Comparison of ENCODE assay signal across 16 cellular contexts in genomic region chr11:126442523-126442922, GRCh38.
DNase-seq lines count a peak whose midpoint lies in the region; ATAC-seq and TF ChIP-seq lines count a peak whose summit lies in the region.
"Had no signal": no experiment of that assay in that cellular context is flagged by ENCODE, and none has a peak within 500 bp of the region (broad histone marks: within the 10 kb centered on the region; RNA-seq: fewer than 3 reads in every experiment).

No MANE protein-coding gene starts in this region.

- H4K91ac ChIP-seq in neuronal stem cell (ENCODE audit: low read depth, low read length, poor library complexity), result no peak overlapping the region

- H4K20me1 ChIP-seq in MM.1S (ENCODE audit: insufficient read depth, low read length), result no peaks in the 10 kb centered on the region
- no peaks in the 10 kb centered on the region for H4K20me1 ChIP-seq in Karpas-422 (ENCODE audit: insufficient read depth, low read depth, low read length)

- no peak overlapping the region for H3K4me3 ChIP-seq in MM.1S (ENCODE audit: low read length)
- no peak overlapping the region for H3K4me3 ChIP-seq in neuronal stem cell (ENCODE audit: low read length in 2 of 2)
- H3K4me3 ChIP-seq in Karpas-422 (ENCODE audit: low read length), result no peak overlapping the region
- H3K4me3 ChIP-seq: GM12878 had no signal

- DNase-seq in NCI-H2171 treated with DMSO at 0.1 percent for 48 hours (lab: John Stamatoyannopoulos, UW) (peak; percentile 10), NCI-H2171 (lab: John Stamatoyannopoulos, UW) (no peak), MM.1S (no peak), neuronal stem cell (ENCODE audit: low spot score) (no peak), NCI-H345 (lab: John Stamatoyannopoulos, UW) (no peak), Karpas-422 (no peak)
- DNase-seq: AML-193, GOT3, KG1, SIG-M5, T-cell had no signal

- no CpG with 5 or more reads among the region's 9 CpGs for WGBS in neuronal stem cell (ENCODE audit: extremely low coverage in 2 of 2, insufficient read length in 2 of 2, insufficient replicate concordance in 1 of 2), 2 donors

- H3K4me1 ChIP-seq in MM.1S (ENCODE audit: low read length) (peaks cover 28% of the 10 kb centered on the region), neuronal stem cell (ENCODE audit: control insufficient read depth in 2 of 2, insufficient read depth in 1 of 2, low read depth in 1 of 2, low read length in 2 of 2) (peaks cover 4 to 15% of the 10 kb centered on the region in 2 donors), Karpas-422 (ENCODE audit: low read length) (peaks cover 3% of the 10 kb centered on the region; the same call in 1 of the 2 replicates)

- H2BK12ac ChIP-seq in neuronal stem cell (ENCODE audit: low read length), result peak overlapping the region; percentile 80

- H3K4me2 ChIP-seq in MM.1S (ENCODE audit: low read depth, low read length) (peak overlapping the region; percentile 39), neuronal stem cell (ENCODE audit: insufficient read depth, low read length, poor library complexity, severe bottlenecking) (no peak overlapping the region), Karpas-422 (ENCODE audit: low read depth, low read length, poor library complexity, severe bottlenecking) (no peak overlapping the region)

- H2AK5ac ChIP-seq in neuronal stem cell (ENCODE audit: low read depth, low read length), result peak overlapping the region; percentile 49

- ATAC-seq in HG03457 (IDR thresholded peaks at IDR 0.05; ENCODE audit: unreplicated experiment), result no peak
- ATAC-seq: GM12878, HCT116, T-cell had no signal

- H3K9me3 ChIP-seq in MM.1S (replicated peaks; ENCODE audit: insufficient read depth, low read length) (no peaks in the 10 kb centered on the region), neuronal stem cell (replicated peaks in 1 of 2; ENCODE audit: control insufficient read depth in 2 of 2, insufficient read depth in 1 of 2, low read depth in 1 of 2, low read length in 2 of 2) (peaks cover 0 to 2% of the 10 kb centered on the region in 2 donors), Karpas-422 (ENCODE audit: low read length) (no peaks in the 10 kb centered on the region)

- no peaks in the 10 kb centered on the region for H3K79me1 ChIP-seq in neuronal stem cell (ENCODE audit: low read depth, low read length)

- H2BK5ac ChIP-seq in neuronal stem cell (ENCODE audit: low read length), result no peak overlapping the region

- H3K9ac ChIP-seq in MM.1S (ENCODE audit: low read length), result peak overlapping the region; percentile 46; the same call in 1 of the 2 replicates
- H3K9ac ChIP-seq in neuronal stem cell (ENCODE audit: low read depth, low read length, poor library complexity), result no peak overlapping the region
- no peak overlapping the region for H3K9ac ChIP-seq in Karpas-422 (ENCODE audit: low read length)

- H4K8ac ChIP-seq in neuronal stem cell (ENCODE audit: low read depth, low read length), result no peak overlapping the region

- H2AFZ ChIP-seq in MM.1S (ENCODE audit: low read length), result peak overlapping the region; percentile 79; the same call in 1 of the 2 replicates
- peak overlapping the region; percentile 14 for H2AFZ ChIP-seq in neuronal stem cell (ENCODE audit: low read length)
- no peak overlapping the region for H2AFZ ChIP-seq in Karpas-422 (ENCODE audit: low read length)

- no peak overlapping the region for H2BK15ac ChIP-seq in neuronal stem cell (ENCODE audit: low read length)

- no peaks in the 10 kb centered on the region for H3K79me2 ChIP-seq in MM.1S (ENCODE audit: low read length)
- H3K79me2 ChIP-seq in Karpas-422 (ENCODE audit: low read length), result no peaks in the 10 kb centered on the region

- no peaks in the 10 kb centered on the region for H3K27me3 ChIP-seq in MM.1S (replicated peaks; ENCODE audit: insufficient read depth, low read length)
- H3K27me3 ChIP-seq in neuronal stem cell (ENCODE audit: control insufficient read depth in 3 of 3, insufficient read depth in 3 of 3, low read depth in 1 of 3, low read length in 3 of 3), result peaks cover 0 to 10% (median 0%) of the 10 kb centered on the region in 3 experiments
- H3K27me3 ChIP-seq in Karpas-422 (ENCODE audit: low read length), result no peaks in the 10 kb centered on the region

- H3K27ac ChIP-seq in MM.1S (ENCODE audit: low read length), result peak overlapping the region; percentile 24; the same call in 1 of the 2 replicates
- peak overlapping the region; percentile 78 for H3K27ac ChIP-seq in angular gyrus (ENCODE audit: low read depth, low read length)
- no peak overlapping the region for H3K27ac ChIP-seq in neuronal stem cell (replicated peaks; ENCODE audit: low read length)
- H3K27ac ChIP-seq in Karpas-422 (ENCODE audit: low read length), result no peak overlapping the region
- H3K27ac ChIP-seq: RWPE1 had no signal

- no peak overlapping the region for H3K4ac ChIP-seq in neuronal stem cell (ENCODE audit: low read length)

- H3K36me3 ChIP-seq in MM.1S (replicated peaks; ENCODE audit: insufficient read depth, low read length) (no peaks in the 10 kb centered on the region), neuronal stem cell (replicated peaks in 1 of 2; ENCODE audit: control insufficient read depth in 2 of 2, insufficient read depth in 2 of 2, low read length in 2 of 2) (peaks cover 0 to 2% of the 10 kb centered on the region in 2 donors), Karpas-422 (ENCODE audit: insufficient read depth, low read length) (no peaks in the 10 kb centered on the region)

- H3K9me2 ChIP-seq in MM.1S (replicated peaks; ENCODE audit: insufficient read depth, low read length) (no peaks in the 10 kb centered on the region), Karpas-422 (replicated peaks; ENCODE audit: insufficient read depth, low read length) (no peaks in the 10 kb centered on the region)

- peak overlapping the region; percentile 77 for H3K18ac ChIP-seq in neuronal stem cell (ENCODE audit: low read length)

- no peak overlapping the region for H3K14ac ChIP-seq in neuronal stem cell (ENCODE audit: low read length)

- no peak overlapping the region for H3K23ac ChIP-seq in neuronal stem cell (ENCODE audit: low read depth, low read length, poor library complexity)

- no peak overlapping the region for H2BK120ac ChIP-seq in neuronal stem cell (ENCODE audit: low read depth, low read length)

- no peaks in the 10 kb centered on the region for H3F3A ChIP-seq in MM.1S (ENCODE audit: insufficient read depth, low read length)

- no peak for TF ChIP-seq CTCF in MM.1S (IDR thresholded peaks at IDR 0.05; ENCODE audit: low read length)

Comparison
In these comparisons a context has a peak if more than half of its experiments do, and no peak if none do; other contexts are left out.
1. H3K27ac ChIP-seq: peak in MM.1S (single experiment) and angular gyrus (single experiment); none in neuronal stem cell (single experiment) and Karpas-422 (single experiment).